In the genomic region with DNA sequence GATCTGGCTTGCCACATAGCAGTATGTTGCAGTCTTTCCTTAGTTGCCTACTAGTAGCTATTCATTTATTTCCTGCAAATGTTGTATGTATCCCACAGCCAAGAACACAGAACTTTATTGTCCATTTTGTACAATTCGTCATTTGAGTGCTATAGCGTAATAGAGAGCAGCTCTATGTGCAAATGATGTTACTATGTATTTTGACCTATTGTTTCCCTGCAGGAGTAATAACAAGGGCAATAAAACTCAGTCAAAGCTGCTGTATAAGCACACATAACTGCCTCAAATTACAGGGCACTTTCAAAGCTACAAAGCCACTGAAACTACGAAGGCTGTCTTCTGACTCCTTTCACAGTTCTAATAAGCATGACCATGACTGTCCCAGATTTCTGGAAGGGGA, we compare ENCODE assay signal across 24 cellular contexts.
"Had no signal": no experiment of that assay in that cellular context is flagged by ENCODE, and none has a peak within 500 bp of the region (broad histone marks: within the 10 kb centered on the region; RNA-seq: fewer than 3 reads in every experiment).

No MANE protein-coding gene starts in this region.

- H3K27me3 ChIP-seq: esophagus muscularis mucosa, gastroesophageal sphincter, neutrophil, right lobe of liver, stomach had no signal

- H3K27me3 Mint-ChIP-seq: naive B cell; stimulated activated memory B cell treated with anti-CD40 and anti-IgM and Interleukin-4, amounts not matched to agents 10 μg/mL and 1 μg/mL and 100 μg/mL, for 72 hours had no signal

- H3K4me1 ChIP-seq: esophagus muscularis mucosa, gastroesophageal sphincter, psoas muscle, right lobe of liver, spleen, stomach had no signal

- H3K4me3 ChIP-seq: esophagus muscularis mucosa, gastroesophageal sphincter, lung, psoas muscle, right lobe of liver, spleen, stomach, thoracic aorta had no signal

- H3K4me1 Mint-ChIP-seq: naive B cell; stimulated activated memory B cell treated with anti-CD40 and anti-IgM and Interleukin-4, amounts not matched to agents 10 μg/mL and 1 μg/mL and 100 μg/mL, for 72 hours had no signal

- FAIRE-seq: endometrium, kidney had no signal

- ATAC-seq: gastroesophageal sphincter; left cardiac atrium; left ventricle myocardium superior; psoas muscle; right lobe of liver; stimulated activated memory B cell treated with anti-CD40 and anti-IgM and Interleukin-4, amounts not matched to agents 10 μg/mL and 1 μg/mL and 100 μg/mL, for 72 hours had no signal

- H3K9me3 ChIP-seq: esophagus muscularis mucosa, gastroesophageal sphincter, neutrophil, psoas muscle, right lobe of liver, spleen, stomach, thoracic aorta had no signal

- H3K36me3 ChIP-seq: esophagus muscularis mucosa, gastroesophageal sphincter, neutrophil, right lobe of liver, spleen, stomach, thoracic aorta had no signal

- H3K36me3 Mint-ChIP-seq: naive B cell; stimulated activated memory B cell treated with anti-CD40 and anti-IgM and Interleukin-4, amounts not matched to agents 10 μg/mL and 1 μg/mL and 100 μg/mL, for 72 hours had no signal

- DNase-seq: effector memory CD4-positive, alpha-beta T cell; kidney; left cardiac atrium; left ventricle myocardium superior; mesenchymal stem cell; midbrain; naive B cell; psoas muscle; retina; right lobe of liver; spleen; stimulated activated CD4-positive, alpha-beta T cell treated with anti-CD3 and anti-CD28 coated beads, Interleukin-15, amount 100 ng/mL, for 24 hours; stimulated activated CD4-positive, alpha-beta T cell treated with anti-CD3 and anti-CD28 coated beads, Interleukin-1b, Interleukin-23, amount 100 ng/mL, for 48 hours; stimulated activated CD4-positive, alpha-beta T cell treated with anti-CD3 and anti-CD28 coated beads, Interleukin-4, amount 100 ng/mL, for 24 hours; stomach; substantia nigra; trophoblast cell had no signal

- H3K4me3 Mint-ChIP-seq: naive B cell; stimulated activated memory B cell treated with anti-CD40 and anti-IgM and Interleukin-4, amounts not matched to agents 10 μg/mL and 1 μg/mL and 100 μg/mL, for 72 hours had no signal

- H3K9me3 Mint-ChIP-seq: naive B cell; stimulated activated memory B cell treated with anti-CD40 and anti-IgM and Interleukin-4, amounts not matched to agents 10 μg/mL and 1 μg/mL and 100 μg/mL, for 72 hours had no signal

- H3K27ac ChIP-seq: esophagus muscularis mucosa, gastroesophageal sphincter, neutrophil, psoas muscle, right lobe of liver, spleen, stomach, thoracic aorta had no signal

- H3K27ac Mint-ChIP-seq: stimulated activated memory B cell treated with anti-CD40 and anti-IgM and Interleukin-4, amounts not matched to agents 10 μg/mL and 1 μg/mL and 100 μg/mL, for 72 hours had no signal
